ENCODE assay signal across 1 cellular context in genomic region chr12:92136883-92137582, GRCh38.
TF ChIP-seq lines count a peak whose summit lies in the region.

No MANE protein-coding gene starts in this region.

TF ChIP-seq in HepG2, 621 proteins besides CTCF, POLR2A, EP300 and RAD21 (continued from another document):
- 0 out of 2 replicates have a peak, but pooled peaks have one; percentile 14 for TF ChIP-seq SAP130 (CRISPR knock-in tag; IDR thresholded peaks at IDR 0.05; ENCODE audit: low read depth)
- peak; percentile 32; the same call in 1 of the 2 replicates for TF ChIP-seq AHDC1 (CRISPR knock-in tag; IDR thresholded peaks at IDR 0.05; ENCODE audit: borderline replicate concordance)
- TF ChIP-seq NR2F6 (IDR thresholded peaks at IDR 0.05), result 0 out of 2 replicates have a peak, but pooled peaks have one; percentile 28
- TF ChIP-seq NR2F6 (CRISPR knock-in tag; IDR thresholded peaks at IDR 0.05), result no peak
- TF ChIP-seq ARID5B (CRISPR knock-in tag; IDR thresholded peaks at IDR 0.05), result peak; percentile 68; the same call in 1 of the 2 replicates
- no peak for TF ChIP-seq ATM (IDR thresholded peaks at IDR 0.05; ENCODE audit: borderline replicate concordance)
- TF ChIP-seq HNF4G (IDR thresholded peaks at IDR 0.05; ENCODE audit: borderline replicate concordance, low read depth, low read length), result no peak
- no peak for TF ChIP-seq HNF4G (CRISPR knock-in tag; IDR thresholded peaks at IDR 0.05; ENCODE audit: borderline replicate concordance, low read depth)
- no peak for TF ChIP-seq ZNF20 (CRISPR knock-in tag; IDR thresholded peaks at IDR 0.05)
- peak; percentile 61; the same call in 1 of the 2 replicates for TF ChIP-seq HMG20A (CRISPR knock-in tag; IDR thresholded peaks at IDR 0.05; ENCODE audit: borderline replicate concordance)
- peak; percentile 32; the same call in 1 of the 2 replicates for TF ChIP-seq SMAD3 (CRISPR knock-in tag; IDR thresholded peaks at IDR 0.05)
- TF ChIP-seq CEBPG (CRISPR knock-in tag; IDR thresholded peaks at IDR 0.05), result peak; percentile 62
- peak; percentile 59; the same call in 1 of the 2 replicates for TF ChIP-seq SOX5 (CRISPR knock-in tag; IDR thresholded peaks at IDR 0.05; ENCODE audit: borderline replicate concordance)
- no peak for TF ChIP-seq MTF1 (CRISPR knock-in tag; IDR thresholded peaks at IDR 0.05)
- TF ChIP-seq FOSL2 (CRISPR knock-in tag; IDR thresholded peaks at IDR 0.05), result peak; percentile 39; the same call in 1 of the 2 replicates
- 0 out of 2 replicates have a peak, but pooled peaks have one; percentile 27 for TF ChIP-seq ZNF644 (CRISPR knock-in tag; IDR thresholded peaks at IDR 0.05; ENCODE audit: low read depth)
- no peak for TF ChIP-seq TOE1 (CRISPR knock-in tag; IDR thresholded peaks at IDR 0.05)
- no peak for TF ChIP-seq FOXO1 (CRISPR knock-in tag; IDR thresholded peaks at IDR 0.05)
- TF ChIP-seq MAZ (IDR thresholded peaks at IDR 0.05; ENCODE audit: borderline replicate concordance, low read depth, low read length), result no peak
- TF ChIP-seq MAZ (CRISPR knock-in tag; IDR thresholded peaks at IDR 0.05; ENCODE audit: low read depth), result no peak
- TF ChIP-seq CREM (IDR thresholded peaks at IDR 0.05), result peak; percentile 27; the same call in 1 of the 2 replicates
- TF ChIP-seq CREM (CRISPR knock-in tag; IDR thresholded peaks at IDR 0.05), result no peak
- 0 out of 2 replicates have a peak, but pooled peaks have one; percentile 31 for TF ChIP-seq NFIC (IDR thresholded peaks at IDR 0.05; ENCODE audit: low read length)
TF ChIP-seq in HepG2: peak in this region for 19.
